Comparison of ENCODE assay signal across 1 cellular context in genomic region chr10:72663971-72664370, GRCh38.
TF ChIP-seq lines count a peak whose summit lies in the region.

No MANE protein-coding gene starts in this region.

TF ChIP-seq in IMR-90, 13 proteins besides CTCF, POLR2A, EP300 and RAD21 (continued from another document):
- no peak for TF ChIP-seq ELK1 (IDR thresholded peaks at IDR 0.05; ENCODE audit: borderline replicate concordance, low read depth, low read length)
